In genomic region chr9:87063246-87063645, GRCh38 we compare ENCODE assay signal across 21 cellular contexts.
DNase-seq lines count a peak whose midpoint lies in the region; ATAC-seq and TF ChIP-seq lines count a peak whose summit lies in the region.
"Had no signal": no experiment of that assay in that cellular context is flagged by ENCODE, and none has a peak within 500 bp of the region (broad histone marks: within the 10 kb centered on the region; RNA-seq: fewer than 3 reads in every experiment).

No MANE protein-coding gene starts in this region.

- DNase-seq in GM04504 (ENCODE audit: low read depth) (peak; percentile 58), body of pancreas (peak in 1 of 4 donors; percentile 16), left lung (no peak), thyroid gland (peak in 1 of 2 donors; percentile 12), NCI-H2171 (lab: John Stamatoyannopoulos, UW) (no peak), neural progenitor cell (ENCODE audit: low spot score) (no peak), hepatocyte (ENCODE audit: low spot score) (no peak)
- DNase-seq: DMS153; effector memory CD4-positive, alpha-beta T cell; GOT3; MG63; NCI-H345; pancreas; Peyer's patch; small intestine; stimulated activated CD4-positive, alpha-beta T cell treated with anti-CD3 and anti-CD28 coated beads, Interleukin-4, amount 100 ng/mL, for 24 hours; T1000 had no signal

- TF ChIP-seq POLR2A in body of pancreas (IDR thresholded peaks at IDR 0.05) (no peak), thyroid gland (IDR thresholded peaks at IDR 0.05) (no peak)

- ATAC-seq in body of pancreas (peak; percentile 34), left lung (peak; percentile 56)
- ATAC-seq: activated CD4-positive, CD25-positive, alpha-beta regulatory T cell treated with anti-CD3 and anti-CD28 coated beads, Interleukin-2, amount 50 U/mL, for 24 hours had no signal

- no peaks in the 10 kb centered on the region for H3F3A ChIP-seq in neural progenitor cell (ENCODE audit: low read depth)

- H3K27me3 Mint-ChIP-seq in neural progenitor cell (ENCODE audit: insufficient read depth, low read depth) = peaks cover 2% of the 10 kb centered on the region

- TF ChIP-seq CTCF in body of pancreas (IDR thresholded peaks at IDR 0.05) (no peak), left lung (IDR thresholded peaks at IDR 0.05) (no peak), thyroid gland (IDR thresholded peaks at IDR 0.05) (no peak), neural progenitor cell (IDR thresholded peaks at IDR 0.05) (no peak), hepatocyte (IDR thresholded peaks at IDR 0.05; ENCODE audit: poor library complexity) (no peak)

- H3K79me2 ChIP-seq in neural progenitor cell (ENCODE audit: low read depth) (no peaks in the 10 kb centered on the region), hepatocyte (no peaks in the 10 kb centered on the region)

- no peak overlapping the region for H3K4me2 ChIP-seq in neural progenitor cell
- no peak overlapping the region for H3K4me2 ChIP-seq in hepatocyte

- H3K27ac Mint-ChIP-seq in neural progenitor cell = no peak overlapping the region
- H3K27ac Mint-ChIP-seq: activated T-helper 2 cell treated with anti-CD3 and anti-CD28 coated beads, Interferon-gamma antibody, Interleukin-2, Interleukin-4, amounts not matched to agents 10 μg/mL and 5 μg/mL and 100 μg/mL, durations not matched to agents 14 hours and 24 hours and 36 hours had no signal

- peak overlapping the region in 1 of 4 donors; percentile 22 for H3K27ac ChIP-seq in body of pancreas
- peak overlapping the region in 1 of 2 donors; percentile 42 for H3K27ac ChIP-seq in left lung
- peak overlapping the region; percentile 57 to 79 (median 68) for H3K27ac ChIP-seq in thyroid gland
- no peak overlapping the region for H3K27ac ChIP-seq in neural progenitor cell
- no peak overlapping the region for H3K27ac ChIP-seq in hepatocyte
- H3K27ac ChIP-seq: C4-2B, pancreas, Peyer's patch, SK-N-MC had no signal

- WGBS in body of pancreas, 2 donors = 91 to 92% methylated on average over 3 of the region's 3 CpGs
- WGBS in thyroid gland, 2 donors = 63 to 73% methylated on average over 3 of the region's 3 CpGs
- WGBS in hepatocyte (ENCODE audit: low lambda C conversion rate, missing lambda C conversion rate) = 95% methylated on average over 3 of the region's 3 CpGs

- H3K4me3 ChIP-seq in body of pancreas (no peak overlapping the region), left lung (no peak overlapping the region), thyroid gland (replicated peaks in 1 of 3) (no peak overlapping the region), neural progenitor cell (no peak overlapping the region), hepatocyte (no peak overlapping the region)
- H3K4me3 ChIP-seq: MG63, pancreas, Peyer's patch, SK-N-MC had no signal

- no peaks in the 10 kb centered on the region for H3K36me3 Mint-ChIP-seq in neural progenitor cell

- no peaks in the 10 kb centered on the region for H3K9me2 ChIP-seq in hepatocyte (replicated peaks; ENCODE audit: insufficient read depth)

- no peaks in the 10 kb centered on the region for H3K9me3 Mint-ChIP-seq in neural progenitor cell
- H3K9me3 Mint-ChIP-seq: activated T-helper 2 cell treated with anti-CD3 and anti-CD28 coated beads, Interferon-gamma antibody, Interleukin-2, Interleukin-4, amounts not matched to agents 10 μg/mL and 5 μg/mL and 100 μg/mL, durations not matched to agents 14 hours and 24 hours and 36 hours had no signal

- H4K20me1 ChIP-seq in neural progenitor cell (ENCODE audit: low read depth) (no peaks in the 10 kb centered on the region), hepatocyte (ENCODE audit: insufficient read depth, poor library complexity, severe bottlenecking) (no peaks in the 10 kb centered on the region)

- H3K27me3 ChIP-seq in body of pancreas (no peaks in the 10 kb centered on the region), left lung (no peaks in the 10 kb centered on the region), thyroid gland (no peaks in the 10 kb centered on the region), neural progenitor cell (no peaks in the 10 kb centered on the region), hepatocyte (no peaks in the 10 kb centered on the region)
- H3K27me3 ChIP-seq: MG63, pancreas, Peyer's patch had no signal

- no peak overlapping the region for H3K9ac ChIP-seq in neural progenitor cell

- no peaks in the 10 kb centered on the region for H3K4me1 Mint-ChIP-seq in neural progenitor cell

- H3K4me3 Mint-ChIP-seq in neural progenitor cell = no peak overlapping the region

- intact Hi-C loops in body of pancreas (cut with DNase I) (no loop called here), left lung (cut with DNase I) (no loop called here), thyroid gland (cut with DNase I) (no loop called here)

- peaks cover 23% of the 10 kb centered on the region for H3K4me1 ChIP-seq in body of pancreas
- H3K4me1 ChIP-seq in left lung = peaks cover 0 to 3% of the 10 kb centered on the region in 2 donors
- peaks cover 18 to 30% of the 10 kb centered on the region in 2 donors for H3K4me1 ChIP-seq in thyroid gland
- no peaks in the 10 kb centered on the region for H3K4me1 ChIP-seq in neural progenitor cell
- H3K4me1 ChIP-seq in hepatocyte (ENCODE audit: insufficient read depth) = no peaks in the 10 kb centered on the region
- H3K4me1 ChIP-seq: pancreas, Peyer's patch had no signal

- H3K9me3 ChIP-seq in body of pancreas (no peaks in the 10 kb centered on the region), left lung (no peaks in the 10 kb centered on the region), thyroid gland (no peaks in the 10 kb centered on the region), neural progenitor cell (ENCODE audit: low read depth) (no peaks in the 10 kb centered on the region), hepatocyte (ENCODE audit: low read depth) (no peaks in the 10 kb centered on the region)
- H3K9me3 ChIP-seq: MG63, pancreas, Peyer's patch had no signal

- H3K36me3 ChIP-seq in body of pancreas (replicated peaks in 1 of 2; ENCODE audit: insufficient read depth in 1 of 2, low read depth in 2 of 2) = no peaks in the 10 kb centered on the region
- no peaks in the 10 kb centered on the region for H3K36me3 ChIP-seq in left lung
- no peaks in the 10 kb centered on the region for H3K36me3 ChIP-seq in thyroid gland
- no peaks in the 10 kb centered on the region for H3K36me3 ChIP-seq in neural progenitor cell
- H3K36me3 ChIP-seq in hepatocyte (replicated peaks; ENCODE audit: insufficient read depth, low read depth) = no peaks in the 10 kb centered on the region
- H3K36me3 ChIP-seq: MG63, pancreas, Peyer's patch had no signal

- no peak overlapping the region for H2AFZ ChIP-seq in neural progenitor cell (replicated peaks)
- no peak overlapping the region for H2AFZ ChIP-seq in hepatocyte

Comparison
In these comparisons a context has a peak if more than half of its experiments do, and no peak if none do; other contexts are left out.
1. H3K27ac ChIP-seq: peak in thyroid gland (3 of 3); none in neural progenitor cell (single experiment) and hepatocyte (single experiment).